In the genomic region with DNA sequence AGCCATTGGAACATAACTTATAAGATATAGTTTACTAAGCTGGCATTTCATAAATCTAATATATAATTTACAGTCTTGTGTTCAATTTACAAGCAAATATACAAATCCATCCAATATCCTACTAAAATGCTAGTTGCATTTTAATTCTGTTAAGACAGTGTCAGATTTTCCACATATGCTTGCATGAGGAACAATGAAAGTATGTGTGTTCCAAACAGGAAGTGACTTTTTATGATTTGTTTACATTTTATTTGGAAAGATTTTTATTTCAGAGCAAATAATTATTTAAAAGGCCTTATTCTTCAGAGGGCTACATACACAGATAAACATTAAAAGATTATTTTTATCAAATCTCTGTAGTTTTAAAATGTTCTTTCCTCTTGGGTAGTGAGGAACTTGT, we compare ENCODE assay signal across 3 cellular contexts.
TF ChIP-seq lines count a peak whose summit lies in the region.

No MANE protein-coding gene starts in this region.

TF ChIP-seq in IMR-90, 13 proteins besides CTCF, POLR2A, EP300 and RAD21:
- TF ChIP-seq, protein P1, sequence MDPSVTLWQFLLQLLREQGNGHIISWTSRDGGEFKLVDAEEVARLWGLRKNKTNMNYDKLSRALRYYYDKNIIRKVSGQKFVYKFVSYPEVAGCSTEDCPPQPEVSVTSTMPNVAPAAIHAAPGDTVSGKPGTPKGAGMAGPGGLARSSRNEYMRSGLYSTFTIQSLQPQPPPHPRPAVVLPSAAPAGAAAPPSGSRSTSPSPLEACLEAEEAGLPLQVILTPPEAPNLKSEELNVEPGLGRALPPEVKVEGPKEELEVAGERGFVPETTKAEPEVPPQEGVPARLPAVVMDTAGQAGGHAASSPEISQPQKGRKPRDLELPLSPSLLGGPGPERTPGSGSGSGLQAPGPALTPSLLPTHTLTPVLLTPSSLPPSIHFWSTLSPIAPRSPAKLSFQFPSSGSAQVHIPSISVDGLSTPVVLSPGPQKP (IDR thresholded peaks at IDR 0.05; ENCODE audit: borderline replicate concordance, low read depth, low read length) = no peak
- no peak for TF ChIP-seq MXI1 (IDR thresholded peaks at IDR 0.05; ENCODE audit: borderline replicate concordance, low read depth, low read length)
- no peak for TF ChIP-seq NFE2L2 (IDR thresholded peaks at IDR 0.05; ENCODE audit: low read depth, low read length)
- TF ChIP-seq RCOR1 (IDR thresholded peaks at IDR 0.05; ENCODE audit: insufficient replicate concordance, low read length) = no peak
- no peak for TF ChIP-seq SMC3 (IDR thresholded peaks at IDR 0.05; ENCODE audit: low read depth, low read length)
- no peak for TF ChIP-seq MAZ (IDR thresholded peaks at IDR 0.05; ENCODE audit: borderline replicate concordance, low read depth, low read length)
- no peak for TF ChIP-seq CHD1 (IDR thresholded peaks at IDR 0.05; ENCODE audit: low read depth, low read length)
- TF ChIP-seq, protein P2, sequence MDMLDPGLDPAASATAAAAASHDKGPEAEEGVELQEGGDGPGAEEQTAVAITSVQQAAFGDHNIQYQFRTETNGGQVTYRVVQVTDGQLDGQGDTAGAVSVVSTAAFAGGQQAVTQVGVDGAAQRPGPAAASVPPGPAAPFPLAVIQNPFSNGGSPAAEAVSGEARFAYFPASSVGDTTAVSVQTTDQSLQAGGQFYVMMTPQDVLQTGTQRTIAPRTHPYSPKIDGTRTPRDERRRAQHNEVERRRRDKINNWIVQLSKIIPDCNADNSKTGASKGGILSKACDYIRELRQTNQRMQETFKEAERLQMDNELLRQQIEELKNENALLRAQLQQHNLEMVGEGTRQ (IDR thresholded peaks at IDR 0.05; ENCODE audit: low read depth, low read length) = no peak
- TF ChIP-seq BHLHE40 (IDR thresholded peaks at IDR 0.05; ENCODE audit: low read depth, low read length) = no peak
- no peak for TF ChIP-seq RFX5 (IDR thresholded peaks at IDR 0.05; ENCODE audit: low read depth, low read length)
- no peak for TF ChIP-seq MAFK (IDR thresholded peaks at IDR 0.05; ENCODE audit: low read depth, low read length)
- no peak for TF ChIP-seq CEBPB (IDR thresholded peaks at IDR 0.05; ENCODE audit: low read depth, low read length)
- TF ChIP-seq FOS (IDR thresholded peaks at IDR 0.05; ENCODE audit: low read depth, low read length) = no peak

TF ChIP-seq in endothelial cell of umbilical vein, 7 proteins besides CTCF, POLR2A, EP300 and RAD21:
- TF ChIP-seq GATA2 (IDR thresholded peaks at IDR 0.05; ENCODE audit: insufficient read depth, insufficient read length, low read depth, low read length) = no peak
- no peak for TF ChIP-seq FOS (IDR thresholded peaks at IDR 0.05; ENCODE audit: borderline replicate concordance, insufficient read depth, low read length)
- no peak for TF ChIP-seq JUN (IDR thresholded peaks at IDR 0.05; ENCODE audit: borderline replicate concordance, insufficient read depth, insufficient read length, low read depth)
- no peak for TF ChIP-seq EZH2 (IDR thresholded peaks at IDR 0.05; ENCODE audit: borderline replicate concordance, low read depth, low read length, severe bottlenecking)
- no peak for TF ChIP-seq MYC (IDR thresholded peaks at IDR 0.05; ENCODE audit: low read depth, low read length)
- TF ChIP-seq, protein P3, sequence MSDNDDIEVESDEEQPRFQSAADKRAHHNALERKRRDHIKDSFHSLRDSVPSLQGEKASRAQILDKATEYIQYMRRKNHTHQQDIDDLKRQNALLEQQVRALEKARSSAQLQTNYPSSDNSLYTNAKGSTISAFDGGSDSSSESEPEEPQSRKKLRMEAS (IDR thresholded peaks at IDR 0.05; ENCODE audit: insufficient read depth, insufficient read length) = no peak
- no peak for TF ChIP-seq POLR2AphosphoS5 (IDR thresholded peaks at IDR 0.05; ENCODE audit: insufficient read depth, low read depth, low read length)

TF ChIP-seq in HepG2, 621 proteins besides CTCF, POLR2A, EP300 and RAD21:
- no peak for TF ChIP-seq KDM4B (CRISPR knock-in tag; IDR thresholded peaks at IDR 0.05)
- no peak for TF ChIP-seq ZMYM2 (CRISPR knock-in tag; IDR thresholded peaks at IDR 0.05)
- TF ChIP-seq HNRNPK (IDR thresholded peaks at IDR 0.05; ENCODE audit: low read depth, low read length, poor library complexity, severe bottlenecking) = no peak
- TF ChIP-seq ZBTB3 (CRISPR knock-in tag; IDR thresholded peaks at IDR 0.05; ENCODE audit: borderline replicate concordance, low read depth) = no peak
- no peak for TF ChIP-seq ZNF569 (CRISPR knock-in tag; IDR thresholded peaks at IDR 0.05; ENCODE audit: borderline replicate concordance)
- TF ChIP-seq, protein P4, sequence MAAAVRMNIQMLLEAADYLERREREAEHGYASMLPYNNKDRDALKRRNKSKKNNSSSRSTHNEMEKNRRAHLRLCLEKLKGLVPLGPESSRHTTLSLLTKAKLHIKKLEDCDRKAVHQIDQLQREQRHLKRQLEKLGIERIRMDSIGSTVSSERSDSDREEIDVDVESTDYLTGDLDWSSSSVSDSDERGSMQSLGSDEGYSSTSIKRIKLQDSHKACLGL (CRISPR knock-in tag; IDR thresholded peaks at IDR 0.05) = no peak
- no peak for TF ChIP-seq MBD4 (IDR thresholded peaks at IDR 0.05; ENCODE audit: borderline replicate concordance, low read length)
- TF ChIP-seq ZNF747 (CRISPR knock-in tag; IDR thresholded peaks at IDR 0.05; ENCODE audit: borderline replicate concordance) = no peak
